16 cellular contexts compared by ENCODE assay signal in genomic region chr5:71865202-71865601, GRCh38.
DNase-seq lines count a peak whose midpoint lies in the region; ATAC-seq and TF ChIP-seq lines count a peak whose summit lies in the region.
"Had no signal": no experiment of that assay in that cellular context is flagged by ENCODE, and none has a peak within 500 bp of the region (broad histone marks: within the 10 kb centered on the region; RNA-seq: fewer than 3 reads in every experiment).

No MANE protein-coding gene starts in this region.

- H3K4me2 ChIP-seq in hepatocyte = no peak overlapping the region

- H3K27ac ChIP-seq in ACC112 (ENCODE audit: low read depth, low read length) (no peak overlapping the region), hepatocyte (peak overlapping the region; percentile 38), transverse colon (no peak overlapping the region)
- H3K27ac ChIP-seq: C4-2B, SK-N-MC had no signal

- CTCF ChIA-PET in GM10248 (lab: Yijun Ruan, JAX) = no interaction called here

- H3K36me3 ChIP-seq in ACC112 (ENCODE audit: insufficient read depth, low read length) (no peaks in the 10 kb centered on the region), hepatocyte (replicated peaks; ENCODE audit: insufficient read depth, low read depth) (no peaks in the 10 kb centered on the region), transverse colon (no peaks in the 10 kb centered on the region)

- intact Hi-C loops in transverse colon (cut with DNase I; ENCODE audit: low total_unique reads) = no loop called here

- peak; percentile 36 for DNase-seq in HPDE6-E6E7 (ENCODE audit: extremely low spot score)
- peak; percentile 80 for DNase-seq in astrocyte of the spinal cord (ENCODE audit: low read depth, low spot score)
- peak; percentile 49 for DNase-seq in hepatocyte (ENCODE audit: low spot score)
- no peak for DNase-seq in transverse colon
- no peak for DNase-seq in GM10248 (ENCODE audit: extremely low spot score)
- no peak for DNase-seq in foreskin melanocyte
- DNase-seq: activated CD4-positive, alpha-beta T cell treated with anti-CD3 and anti-CD28 coated beads, Interleukin-2, amount 50 U/mL, for 4 hours; activated naive CD4-positive, alpha-beta T cell treated with anti-CD3 and anti-CD28 coated beads, Interleukin-2, amount 10 ng/mL, durations not matched to agents 7 days and 5 days; H9; natural killer cell; NCI-H446 had no signal

- TF ChIP-seq CTCF in astrocyte of the spinal cord (IDR thresholded peaks at IDR 0.05; ENCODE audit: low read depth, low read length) (no peak), hepatocyte (IDR thresholded peaks at IDR 0.05; ENCODE audit: poor library complexity) (no peak), transverse colon (IDR thresholded peaks at IDR 0.05) (no peak), GM10248 (IDR thresholded peaks at IDR 0.05; ENCODE audit: control extremely low read depth, extremely low read depth, low read depth, missing control alignments) (no peak)

- no peak for TF ChIP-seq EP300 in transverse colon (IDR thresholded peaks at IDR 0.05; ENCODE audit: low read depth)

- peak overlapping the region; percentile 6 for H2AFZ ChIP-seq in ACC112 (ENCODE audit: low read length, unreplicated experiment)
- no peak overlapping the region for H2AFZ ChIP-seq in hepatocyte

- H3K4me1 ChIP-seq in ACC112 (ENCODE audit: control insufficient read depth, insufficient read depth, low read length, unreplicated experiment) = peaks cover 12% of the 10 kb centered on the region
- H3K4me1 ChIP-seq in hepatocyte (ENCODE audit: insufficient read depth) = no peaks in the 10 kb centered on the region
- no peaks in the 10 kb centered on the region for H3K4me1 ChIP-seq in transverse colon

- no peak for ATAC-seq in GM21619 (IDR thresholded peaks at IDR 0.05; ENCODE audit: unreplicated experiment)
- ATAC-seq: natural killer cell; stimulated activated memory B cell treated with anti-CD40 and anti-IgM and Interleukin-4, amounts not matched to agents 10 μg/mL and 1 μg/mL and 100 μg/mL, for 72 hours had no signal

- in situ Hi-C loops in astrocyte of the spinal cord (cut with HindIII; ENCODE audit: low sequenced_read_pairs) = no loop called here
- in situ Hi-C loops in transverse colon (cut with MboI; ENCODE audit: low pct_ligation_motif_present in 1 of 4, low pct_unique_long_range_greater_than_20kb in 1 of 4, low sequenced_read_pairs in 3 of 4) = no loop called here

- H4K20me1 ChIP-seq in hepatocyte (ENCODE audit: insufficient read depth, poor library complexity, severe bottlenecking) = no peaks in the 10 kb centered on the region

- H3K79me2 ChIP-seq in ACC112 (ENCODE audit: control insufficient read depth, insufficient read depth, low read length, unreplicated experiment) (no peaks in the 10 kb centered on the region), hepatocyte (no peaks in the 10 kb centered on the region)

- H3K27me3 ChIP-seq in ACC112 (ENCODE audit: insufficient read depth, low read length) (peaks cover 11% of the 10 kb centered on the region), hepatocyte (no peaks in the 10 kb centered on the region), transverse colon (no peaks in the 10 kb centered on the region)

- 57% methylated on average over 6 of the region's 6 CpGs for WGBS in hepatocyte (ENCODE audit: low lambda C conversion rate, missing lambda C conversion rate)
- WGBS in transverse colon (ENCODE audit: low coverage in 1 of 2), 2 donors = 66 to 68% methylated on average over 4 to 6 of the region's 6 CpGs

- peak overlapping the region; percentile 15; the same call in 1 of the 2 replicates for H3K4me3 ChIP-seq in ACC112 (ENCODE audit: low read depth, low read length)
- H3K4me3 ChIP-seq in astrocyte of the spinal cord (ENCODE audit: low read depth, low read length) = no peak overlapping the region
- no peak overlapping the region for H3K4me3 ChIP-seq in hepatocyte
- H3K4me3 ChIP-seq in transverse colon = no peak overlapping the region
- H3K4me3 ChIP-seq: SK-N-MC had no signal

- no peaks in the 10 kb centered on the region for H3K9me2 ChIP-seq in hepatocyte (replicated peaks; ENCODE audit: insufficient read depth)

- no peaks in the 10 kb centered on the region for H3K9me3 ChIP-seq in hepatocyte (ENCODE audit: low read depth)
- H3K9me3 ChIP-seq in transverse colon = peaks cover 0 to 3% of the 10 kb centered on the region in 2 donors

- POLR2A ChIA-PET in GM10248 (lab: Yijun Ruan, JAX) = no interaction called here

- no peak for TF ChIP-seq POLR2A in transverse colon (IDR thresholded peaks at IDR 0.05)

Comparison
In these comparisons a context has a peak if more than half of its experiments do, and no peak if none do; other contexts are left out.
1. DNase-seq: peak in HPDE6-E6E7 (single experiment), astrocyte of the spinal cord (single experiment) and hepatocyte (single experiment); none in transverse colon (single experiment), GM10248 (single experiment) and foreskin melanocyte (single experiment).